1 cellular context compared by ENCODE assay signal in the genomic region with DNA sequence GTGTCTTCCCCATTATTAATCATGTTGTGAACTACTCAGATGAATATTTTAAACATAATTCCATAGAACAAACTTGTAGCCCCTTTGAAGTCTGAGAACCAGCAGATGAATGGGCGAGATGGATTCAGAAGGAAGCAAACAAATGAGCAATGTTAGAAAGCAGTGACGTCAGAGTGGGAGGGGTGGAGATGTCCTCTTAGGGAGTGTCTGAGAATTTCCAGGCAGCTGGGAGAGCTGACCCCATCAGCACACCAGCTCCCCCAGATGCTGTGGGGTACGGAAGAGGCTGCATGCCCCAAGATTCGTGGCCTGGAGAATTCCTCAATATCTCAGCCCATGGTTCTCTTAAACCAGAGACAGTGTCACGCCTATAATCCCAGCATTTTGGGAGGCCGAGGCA.
TF ChIP-seq lines count a peak whose summit lies in the region.

No MANE protein-coding gene starts in this region.

TF ChIP-seq in IMR-90, 13 proteins besides CTCF, POLR2A, EP300 and RAD21 (continued from another document):
- TF ChIP-seq BHLHE40 (IDR thresholded peaks at IDR 0.05; ENCODE audit: low read depth, low read length): no peak
